In the genomic region with DNA sequence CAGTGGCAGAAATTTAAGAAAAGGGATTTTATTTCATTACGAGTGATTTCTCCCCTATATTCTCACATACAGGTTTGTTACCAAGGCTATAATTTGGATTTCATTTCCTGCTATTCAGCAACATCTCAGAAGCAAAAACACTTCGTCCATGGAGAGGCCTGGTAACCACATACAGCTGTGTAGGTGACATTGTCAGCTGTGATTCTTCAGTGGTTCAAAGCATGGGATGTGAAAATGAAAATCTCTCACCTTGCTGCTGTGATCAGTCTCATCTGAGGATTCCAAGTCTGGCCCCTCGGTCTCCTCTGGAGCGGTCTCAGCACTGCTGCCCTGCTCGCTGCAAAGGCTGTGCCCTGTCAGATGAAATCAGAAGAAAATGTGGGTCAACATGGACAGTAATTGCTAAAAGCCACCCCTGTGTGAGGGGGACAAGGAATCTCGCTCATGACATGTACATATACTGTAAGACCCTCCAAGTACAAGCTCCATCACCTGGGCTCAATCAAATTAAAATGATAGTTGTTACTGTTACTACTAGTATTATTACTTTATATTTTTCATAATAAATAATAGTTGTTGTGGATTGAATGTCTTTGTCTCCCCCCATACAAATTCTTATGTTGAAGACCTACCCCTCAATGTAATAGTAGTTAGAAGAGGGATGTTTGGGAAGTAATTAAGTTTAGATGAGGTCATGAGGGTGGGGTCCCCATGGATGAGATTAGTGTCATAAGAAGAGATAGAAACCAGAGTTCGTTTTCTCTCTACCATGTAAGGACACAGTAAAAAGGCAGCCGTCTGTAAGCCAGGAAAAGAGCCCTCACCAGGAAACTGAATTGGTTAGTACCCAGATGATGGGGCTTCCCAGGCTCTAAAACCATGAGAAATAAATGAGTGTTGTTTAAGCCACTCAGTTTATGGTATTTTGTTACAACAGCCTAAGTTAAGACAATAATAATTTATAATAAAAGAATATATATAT, we compare ENCODE assay signal across 1 cellular context.
TF ChIP-seq lines count a peak whose summit lies in the region.

No MANE protein-coding gene starts in this region.

TF ChIP-seq in HEK293, 187 proteins besides CTCF, POLR2A, EP300 and RAD21 (continued from another document):
- TF ChIP-seq, protein P1, sequence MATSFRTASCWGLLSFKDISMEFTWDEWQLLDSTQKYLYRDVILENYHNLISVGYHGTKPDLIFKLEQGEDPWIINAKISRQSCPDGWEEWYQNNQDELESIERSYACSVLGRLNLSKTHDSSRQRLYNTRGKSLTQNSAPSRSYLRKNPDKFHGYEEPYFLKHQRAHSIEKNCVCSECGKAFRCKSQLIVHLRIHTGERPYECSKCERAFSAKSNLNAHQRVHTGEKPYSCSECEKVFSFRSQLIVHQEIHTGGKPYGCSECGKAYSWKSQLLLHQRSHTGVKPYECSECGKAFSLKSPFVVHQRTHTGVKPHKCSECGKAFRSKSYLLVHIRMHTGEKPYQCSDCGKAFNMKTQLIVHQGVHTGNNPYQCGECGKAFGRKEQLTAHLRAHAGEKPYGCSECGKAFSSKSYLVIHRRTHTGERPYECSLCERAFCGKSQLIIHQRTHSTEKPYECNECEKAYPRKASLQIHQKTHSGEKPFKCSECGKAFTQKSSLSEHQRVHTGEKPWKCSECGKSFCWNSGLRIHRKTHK (tag by site-specific recombination; IDR thresholded peaks at IDR 0.05), result no peak
TF ChIP-seq in HEK293: peak in this region for 1.
